13 cellular contexts compared by ENCODE assay signal in genomic region chr7:44283381-44284211, GRCh38. TPM values are rescaled to one million over a fixed set of nuclear protein-coding genes. Genes with fewer than 3 reads are reported as not detected.
DNase-seq lines count a peak whose midpoint lies in the region; ATAC-seq, FAIRE-seq and TF ChIP-seq lines count a peak whose summit lies in the region.
"Had no signal": no experiment of that assay in that cellular context is flagged by ENCODE, and none has a peak within 500 bp of the region (broad histone marks: within the 10 kb centered on the region; RNA-seq: fewer than 3 reads in every experiment).

No MANE protein-coding gene starts in this region.

- H4K91ac ChIP-seq in H9 (ENCODE audit: insufficient read length, low read depth, low read length) = no peak overlapping the region

- H3K4me3 ChIP-seq in kidney (ENCODE audit: low read length in 2 of 2) = no peak overlapping the region
- H3K4me3 ChIP-seq in gastrocnemius medialis = no peak overlapping the region
- H3K4me3 ChIP-seq: K562, left lung had no signal

- H3K9me3 Mint-ChIP-seq in H9 = no peaks in the 10 kb centered on the region
- H3K9me3 Mint-ChIP-seq: CD8-positive, alpha-beta T cell had no signal

- peak; percentile 82 to 84 for ATAC-seq in gastrocnemius medialis
- ATAC-seq in HG03175 (IDR thresholded peaks at IDR 0.05; ENCODE audit: unreplicated experiment) = no peak
- ATAC-seq: CD8-positive, alpha-beta T cell; K562; left lung had no signal

- no peak overlapping the region for H2AK5ac ChIP-seq in H9 (ENCODE audit: insufficient read length, low read length)

- TF ChIP-seq CTCF in H9 (conservative IDR thresholded peaks at IDR 0.05) (no peak), kidney (IDR thresholded peaks at IDR 0.05; ENCODE audit: borderline replicate concordance, extremely low read depth, insufficient read depth) (no peak), gastrocnemius medialis (IDR thresholded peaks at IDR 0.05 in 4 of 5, conservative IDR thresholded peaks at IDR 0.05 in 1 of 5) (no peak)

- H4K5ac ChIP-seq in H9 (ENCODE audit: insufficient read length, low read depth, low read length) = no peak overlapping the region

- H3K23ac ChIP-seq in H9 (ENCODE audit: insufficient read length, low read depth, low read length) = no peak overlapping the region

- H2BK20ac ChIP-seq in H9 (ENCODE audit: low read depth, low read length, poor library complexity, severe bottlenecking) = no peak overlapping the region

- H3K27me3 ChIP-seq in H9 (ENCODE audit: insufficient read depth, low read length) (no peaks in the 10 kb centered on the region), gastrocnemius medialis (no peaks in the 10 kb centered on the region)
- H3K27me3 ChIP-seq: left lung had no signal

- no peak overlapping the region for H3K4me3 Mint-ChIP-seq in H9
- H3K4me3 Mint-ChIP-seq: CD8-positive, alpha-beta T cell had no signal

- no peak for FAIRE-seq in kidney (lab: Jason Lieb, UNC)
- FAIRE-seq: K562 had no signal

- H3K36me3 ChIP-seq in kidney (ENCODE audit: control insufficient read depth in 1 of 2, insufficient read depth in 2 of 2, low read length in 2 of 2) = no peaks in the 10 kb centered on the region
- H3K36me3 ChIP-seq in gastrocnemius medialis = no peaks in the 10 kb centered on the region
- H3K36me3 ChIP-seq: left lung had no signal

- H3K4me1 ChIP-seq in H9 (ENCODE audit: insufficient read depth, low read length) (no peaks in the 10 kb centered on the region), kidney (ENCODE audit: control insufficient read depth in 1 of 2, insufficient read depth in 1 of 2, low read depth in 1 of 2, low read length in 2 of 2) (no peaks in the 10 kb centered on the region), gastrocnemius medialis (peaks cover 50 to 55% of the 10 kb centered on the region in 2 donors)
- H3K4me1 ChIP-seq: left lung had no signal

- H3K23me2 ChIP-seq in H9 (ENCODE audit: insufficient read length, low read depth, low read length, poor library complexity, severe bottlenecking) = no peaks in the 10 kb centered on the region

- H3K9ac ChIP-seq in H9 (ENCODE audit: extremely low read depth, insufficient read length, low read length) (no peak overlapping the region), kidney (ENCODE audit: low read length in 2 of 2) (no peak overlapping the region)

- H2AFZ ChIP-seq in H9 (ENCODE audit: low read length) = no peak overlapping the region

- WGBS in H9 (ENCODE audit: extremely low coverage, insufficient read length, low lambda C conversion rate) = no CpG with 5 or more reads among the region's 15 CpGs

- H2BK120ac ChIP-seq in H9 (ENCODE audit: low read depth, low read length, poor library complexity, severe bottlenecking) = no peak overlapping the region

- H3K9me3 ChIP-seq in H9 (ENCODE audit: control insufficient read depth, low read depth, low read length) (no peaks in the 10 kb centered on the region), kidney (ENCODE audit: control insufficient read depth in 1 of 2, low read length in 2 of 2) (no peaks in the 10 kb centered on the region), gastrocnemius medialis (no peaks in the 10 kb centered on the region)
- H3K9me3 ChIP-seq: left lung had no signal

- H3K36me3 Mint-ChIP-seq in H9 (ENCODE audit: insufficient read depth in 1 of 3, low read depth in 3 of 3) = no peaks in the 10 kb centered on the region
- H3K36me3 Mint-ChIP-seq: CD8-positive, alpha-beta T cell had no signal

- no peak overlapping the region for H3K4me2 ChIP-seq in H9 (ENCODE audit: insufficient read depth, insufficient read length, low read length)

- H4K8ac ChIP-seq in H9 (replicated peaks; ENCODE audit: insufficient read length, low read depth, low read length) = no peak overlapping the region

- no peaks in the 10 kb centered on the region for H4K20me1 ChIP-seq in H9 (ENCODE audit: control insufficient read depth, insufficient read depth, insufficient read length)

- H3K79me1 ChIP-seq in H9 (ENCODE audit: insufficient read depth, low read depth, low read length, poor library complexity, severe bottlenecking) = no peaks in the 10 kb centered on the region

- in situ Hi-C loops in gastrocnemius medialis (cut with MboI; ENCODE audit: low sequenced_read_pairs in 4 of 4) = no loop called here

- no peak overlapping the region for H2BK12ac ChIP-seq in H9 (ENCODE audit: insufficient read length, low read depth, low read length)

- H3K27ac ChIP-seq in H9 (ENCODE audit: insufficient read length, low read depth, low read length) (no peak overlapping the region), kidney (ENCODE audit: low read depth in 2 of 2, low read length in 2 of 2) (no peak overlapping the region), gastrocnemius medialis (peak overlapping the region; percentile 91 to 94 (median 92))
- H3K27ac ChIP-seq: left lung had no signal

- no peaks in the 10 kb centered on the region for H3K4me1 Mint-ChIP-seq in H9

- no peak overlapping the region for H3T11ph ChIP-seq in H9 (ENCODE audit: low read length)

- no peak overlapping the region for H3K18ac ChIP-seq in H9 (ENCODE audit: insufficient read length, low read depth, low read length)

- peaks cover 15% of the 10 kb centered on the region for H3K27me3 Mint-ChIP-seq in H9 (ENCODE audit: low read depth)

- intact Hi-C loops in kidney (cut with DNase I) = no loop called here
- intact Hi-C loops in gastrocnemius medialis (cut with DNase I; ENCODE audit: low total_unique reads) = loop anchor here (2.0 kb wide), 2 partner anchors 25 to 41 kb away; partner anchors contain the start of gene CAMK2B

- peak; percentile 61 to 73 for TF ChIP-seq POLR2A in gastrocnemius medialis (IDR thresholded peaks at IDR 0.05)

- H3K4ac ChIP-seq in H9 (ENCODE audit: low read depth, low read length) = no peak overlapping the region

- H3K14ac ChIP-seq in H9 (ENCODE audit: insufficient read depth, low read length) = no peak overlapping the region

- H3K56ac ChIP-seq in H9 (ENCODE audit: insufficient read length, low read depth, low read length) = no peak overlapping the region

- no peak overlapping the region for H2BK5ac ChIP-seq in H9 (ENCODE audit: insufficient read length, low read length)

- H2BK15ac ChIP-seq in H9 (ENCODE audit: low read depth, low read length) = no peak overlapping the region

- no peak overlapping the region; a peak in 1 of 7 replicates for H3K27ac Mint-ChIP-seq in H9
- H3K27ac Mint-ChIP-seq: CD8-positive, alpha-beta T cell; progenitor cell of endocrine pancreas had no signal

- peak; percentile 14 for DNase-seq in H9
- DNase-seq in activated naive CD4-positive, alpha-beta T cell treated with anti-CD3 and anti-CD28 coated beads, Interleukin-2, amount 50 U/mL, for 16 hours = peak; percentile 5
- peak; percentile 71 for DNase-seq in kidney
- peak; percentile 88 to 94 for DNase-seq in gastrocnemius medialis
- no peak for DNase-seq in GM19240 (ENCODE audit: insufficient read length, low spot score)
- DNase-seq in hypothalamus (lab: John Stamatoyannopoulos, UW) = no peak
- DNase-seq: activated T-cell treated with anti-CD3 and anti-CD28 coated beads for 4 hours, SIG-M5 had no signal

- no peaks in the 10 kb centered on the region for H3K79me2 ChIP-seq in H9 (ENCODE audit: insufficient read depth, low read length)

RNA-seq across cellular contexts. Expression of gene CAMK2B, which starts 41.8 kb away (rescaled TPM):
- total RNA-seq in H9 (2021) (0.17 and 0.24 TPM in 2 replicates), kidney (1.1 TPM), gastrocnemius medialis (10 to 100 TPM; 35.3 to 64.8 (median 46.0) TPM)
- 3.2 TPM for polyA plus RNA-seq in kidney (ENCODE audit: insufficient read depth, low read depth, low replicate concordance)
- total RNA-seq: CD8-positive, alpha-beta T cell had no signal

Comparison
In these comparisons a context has a peak if more than half of its experiments do, and no peak if none do; other contexts are left out.
1. DNase-seq: peak in H9 (single experiment), activated naive CD4-positive, alpha-beta T cell treated with anti-CD3 and anti-CD28 coated beads, Interleukin-2, amount 50 U/mL, for 16 hours (single experiment), kidney (single experiment) and gastrocnemius medialis (2 of 2); none in GM19240 (single experiment) and hypothalamus (0 of 51).
2. H3K27ac ChIP-seq: peak in gastrocnemius medialis (4 of 4); none in H9 (single experiment) and kidney (0 of 2).
3. RNA of gene CAMK2B, which starts 41.8 kb away (total RNA-seq): 35.3 to 64.8 TPM in gastrocnemius medialis; 1.1 TPM in kidney (single experiment) and 0.17 to 0.24 TPM in H9; every median in the first group is over 10 times any median in the second.